In the genomic region with DNA sequence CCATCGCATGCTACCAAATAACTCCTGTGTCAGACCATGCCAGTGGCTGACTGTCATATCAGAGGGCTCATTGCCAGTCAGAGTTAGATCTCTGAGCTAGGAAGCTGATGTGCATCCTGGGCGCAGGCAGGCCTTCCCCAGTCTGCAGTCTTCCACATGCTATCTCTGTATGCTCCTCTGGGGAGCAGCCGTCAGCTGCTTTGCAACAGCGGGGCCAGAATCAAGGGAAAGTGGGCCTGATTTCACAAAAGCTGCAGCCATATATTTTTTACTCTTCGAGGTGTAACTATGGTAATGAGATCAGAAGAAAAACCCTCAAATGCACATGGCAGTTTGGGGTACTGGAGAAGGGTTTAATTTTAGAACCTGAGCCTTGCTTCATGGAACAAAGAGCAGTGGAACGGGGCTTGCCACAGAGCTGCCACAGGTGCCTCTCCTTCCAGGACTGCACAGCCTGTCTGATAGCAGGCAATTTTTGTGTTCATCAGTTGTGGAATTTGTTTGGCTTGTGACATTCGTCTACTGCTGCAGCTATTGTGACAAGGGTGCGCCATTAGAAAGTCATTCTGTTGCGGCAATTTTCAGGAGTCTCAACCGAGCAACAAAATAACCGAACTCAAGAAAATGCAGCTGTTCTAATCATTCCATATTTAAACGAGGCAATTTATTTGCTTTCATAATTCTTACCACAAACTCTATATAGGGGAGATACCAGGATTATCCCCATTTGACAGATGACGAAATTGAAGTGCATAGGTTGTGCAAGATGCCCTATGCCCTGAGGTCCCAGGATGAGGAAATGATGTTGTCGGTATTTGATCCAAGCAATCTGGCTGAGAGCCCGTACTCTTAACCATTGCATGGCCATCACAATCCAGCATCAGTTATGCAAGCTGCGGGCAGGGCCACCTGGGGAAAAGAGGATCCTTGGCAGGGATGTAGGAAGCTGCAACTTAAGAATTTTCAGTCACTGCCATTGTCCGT, we compare ENCODE assay signal across 11 cellular contexts.
A peak's percentile ranks its signal among the peaks of the same experiment; 100 is the strongest.
DNase-seq lines count a peak whose midpoint lies in the region; ATAC-seq and TF ChIP-seq lines count a peak whose summit lies in the region.
"Had no signal": no experiment of that assay in that cellular context is flagged by ENCODE, and none has a peak within 500 bp of the region (broad histone marks: within the 10 kb centered on the region; RNA-seq: fewer than 3 reads in every experiment).

No MANE protein-coding gene starts in this region.

- H3K4me1 ChIP-seq in cardiac muscle cell (ENCODE audit: low read depth) (no peaks in the 10 kb centered on the region), left ventricle myocardium inferior (no peaks in the 10 kb centered on the region), hepatocyte (ENCODE audit: insufficient read depth) (no peaks in the 10 kb centered on the region), ovary (ENCODE audit: insufficient read depth) (peaks cover 1% of the 10 kb centered on the region)
- H3K4me1 ChIP-seq: adrenal gland had no signal

- no peak for ATAC-seq in HG02678 (IDR thresholded peaks at IDR 0.05; ENCODE audit: unreplicated experiment)

- no peak overlapping the region for H3K27ac ChIP-seq in cardiac muscle cell
- no peak overlapping the region for H3K27ac ChIP-seq in left ventricle myocardium inferior (replicated peaks)
- no peak overlapping the region for H3K27ac ChIP-seq in hepatocyte
- no peak overlapping the region for H3K27ac ChIP-seq in ovary
- H3K27ac ChIP-seq: adrenal gland, C4-2B had no signal

- no peaks in the 10 kb centered on the region for H3K27me3 ChIP-seq in cardiac muscle cell
- peaks cover 26% of the 10 kb centered on the region for H3K27me3 ChIP-seq in left ventricle myocardium inferior (ENCODE audit: low read depth)
- H3K27me3 ChIP-seq in hepatocyte: no peaks in the 10 kb centered on the region
- no peaks in the 10 kb centered on the region for H3K27me3 ChIP-seq in ovary
- H3K27me3 ChIP-seq: adrenal gland had no signal

- no peaks in the 10 kb centered on the region for H3K9me2 ChIP-seq in hepatocyte (replicated peaks; ENCODE audit: insufficient read depth)

- intact Hi-C loops in left ventricle myocardium inferior (cut with micrococcal nuclease) (loop anchor here (10.0 kb wide), 2 partner anchors 540 to 900 kb away; no protein-coding TSS in a partner anchor), ovary (cut with DNase I) (loop anchor here in 3 of 4 donors (5.0 to 10.0 kb wide), 3 partner anchors 890 to 900 kb away; no protein-coding TSS in a partner anchor)

- TF ChIP-seq CTCF in cardiac muscle cell (IDR thresholded peaks at IDR 0.05; ENCODE audit: low read depth, low read length): no peak
- no peak for TF ChIP-seq CTCF in left ventricle myocardium inferior (IDR thresholded peaks at IDR 0.05; ENCODE audit: borderline replicate concordance)
- peak; percentile 55 for TF ChIP-seq CTCF in hepatocyte (IDR thresholded peaks at IDR 0.05; ENCODE audit: poor library complexity)
- TF ChIP-seq CTCF in ovary (IDR thresholded peaks at IDR 0.05): no peak

- H3K36me3 ChIP-seq in cardiac muscle cell (no peaks in the 10 kb centered on the region), left ventricle myocardium inferior (no peaks in the 10 kb centered on the region), hepatocyte (replicated peaks; ENCODE audit: insufficient read depth, low read depth) (no peaks in the 10 kb centered on the region), ovary (no peaks in the 10 kb centered on the region)
- H3K36me3 ChIP-seq: adrenal gland had no signal

- no peak overlapping the region for H2AFZ ChIP-seq in hepatocyte

- TF ChIP-seq EP300 in ovary (IDR thresholded peaks at IDR 0.05): no peak

- H3K4me3 ChIP-seq in cardiac muscle cell (no peak overlapping the region), left ventricle myocardium inferior (no peak overlapping the region), hepatocyte (no peak overlapping the region), ovary (no peak overlapping the region)
- H3K4me3 ChIP-seq: adrenal gland had no signal

- H4K20me1 ChIP-seq in hepatocyte (ENCODE audit: insufficient read depth, poor library complexity, severe bottlenecking): no peaks in the 10 kb centered on the region

- TF ChIP-seq POLR2A in ovary (IDR thresholded peaks at IDR 0.05): no peak

- H3K4me2 ChIP-seq in hepatocyte: no peak overlapping the region

- no peaks in the 10 kb centered on the region for H3K79me2 ChIP-seq in hepatocyte

- H3K9me3 ChIP-seq in cardiac muscle cell (ENCODE audit: low read depth) (no peaks in the 10 kb centered on the region), left ventricle myocardium inferior (replicated peaks) (no peaks in the 10 kb centered on the region), hepatocyte (ENCODE audit: low read depth) (no peaks in the 10 kb centered on the region), ovary (peaks cover 0 to 3% of the 10 kb centered on the region in 2 donors)
- H3K9me3 ChIP-seq: adrenal gland had no signal

- peak; percentile 19 to 40 for DNase-seq in cardiac muscle cell (ENCODE audit: low read depth in 1 of 2, low spot score in 1 of 2)
- no peak for DNase-seq in left ventricle myocardium inferior
- DNase-seq in SKM-1 treated with dmso at 0.1 percent for 144 hours (lab: John Stamatoyannopoulos, UW; ENCODE audit: unreplicated experiment): peak; percentile 52
- DNase-seq in hepatocyte (ENCODE audit: low spot score): peak; percentile 51
- no peak for DNase-seq in ovary
- no peak for DNase-seq in GOT3 (lab: John Stamatoyannopoulos, UW)
- no peak for DNase-seq in HCEC 1CT
- DNase-seq: MM.1S had no signal

- 73% methylated on average over 17 of the region's 17 CpGs for WGBS in hepatocyte (ENCODE audit: low lambda C conversion rate, missing lambda C conversion rate)
- 73 to 78% (median 74%) methylated on average over 17 of the region's 17 CpGs for WGBS in ovary, 3 donors

Comparison
In these comparisons a context has a peak if more than half of its experiments do, and no peak if none do; other contexts are left out.
1. DNase-seq: peak in cardiac muscle cell (2 of 2), SKM-1 treated with dmso at 0.1 percent for 144 hours (single experiment) and hepatocyte (single experiment); none in left ventricle myocardium inferior (single experiment), ovary (0 of 5), GOT3 (single experiment) and HCEC 1CT (single experiment).